ENCODE assay signal across 21 cellular contexts in the genomic region with DNA sequence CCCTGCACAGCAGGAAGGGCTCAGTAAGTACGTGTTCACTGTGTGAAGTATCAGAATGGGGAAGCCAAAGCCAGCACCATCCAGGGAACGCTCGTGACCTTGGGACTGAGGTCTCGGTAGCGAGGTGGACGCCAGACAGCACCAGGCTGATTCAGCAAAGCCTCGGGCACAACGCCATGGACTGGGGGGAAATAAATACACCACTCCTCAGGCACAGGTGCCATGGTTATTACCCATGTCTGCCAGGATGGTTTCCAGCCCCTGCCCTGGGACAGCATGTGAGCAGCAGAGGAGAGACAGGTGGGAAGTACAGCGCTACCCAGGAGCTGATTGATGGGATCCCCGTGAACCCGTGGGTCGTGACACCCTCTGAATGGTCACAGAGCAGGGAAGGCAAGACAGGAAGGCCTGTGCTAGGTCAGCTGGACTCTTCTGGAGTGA. TPM values are rescaled to one million over a fixed set of nuclear protein-coding genes. Genes with fewer than 3 reads are reported as not detected.
DNase-seq lines count a peak whose midpoint lies in the region; ATAC-seq and TF ChIP-seq lines count a peak whose summit lies in the region.
"Had no signal": no experiment of that assay in that cellular context is flagged by ENCODE, and none has a peak within 500 bp of the region (broad histone marks: within the 10 kb centered on the region; RNA-seq: fewer than 3 reads in every experiment).

No MANE protein-coding gene starts in this region.

- TF ChIP-seq CTCF in coronary artery (IDR thresholded peaks at IDR 0.05) (no peak), left ventricle myocardium inferior (IDR thresholded peaks at IDR 0.05; ENCODE audit: borderline replicate concordance) (no peak)

- no peak overlapping the region for H3K27ac Mint-ChIP-seq in stimulated activated memory B cell treated with anti-CD40 and anti-IgM and Interleukin-4, amounts not matched to agents 10 μg/mL and 1 μg/mL and 100 μg/mL, for 72 hours
- no peak overlapping the region for H3K27ac Mint-ChIP-seq in activated naive CD4-positive, alpha-beta T cell treated with anti-CD3 and anti-CD28 coated beads for 36 hours
- H3K27ac Mint-ChIP-seq: activated naive CD8-positive, alpha-beta T cell treated with anti-CD3 and anti-CD28 coated beads for 36 hours; activated T-cell treated with anti-CD3 and anti-CD28 coated beads, Interleukin-2, amount 50 U/mL, for 72 hours; CD4-positive, alpha-beta T cell; dendritic cell treated with granulocyte-macrophage colony-stimulating factor and Interleukin-4, amounts not matched to agents 40 ng/mL and 50 ng/mL, for 4 days had no signal

- H3K4me3 ChIP-seq in coronary artery (no peak overlapping the region), left ventricle myocardium inferior (no peak overlapping the region)
- H3K4me3 ChIP-seq: mucosa of descending colon had no signal

- no peaks in the 10 kb centered on the region for H3K27me3 ChIP-seq in left ventricle myocardium inferior (ENCODE audit: low read depth)

- DNase-seq in coronary artery (ENCODE audit: low spot score) (no peak), left ventricle myocardium inferior (peak; percentile 75), myocyte (ENCODE audit: low read depth) (peak; percentile 80), ACHN (no peak), medulla oblongata (ENCODE audit: extremely low spot score) (no peak), Kasumi-1 (lab: John Stamatoyannopoulos, UW) (no peak)
- no peak for DNase-seq in activated naive CD4-positive, alpha-beta T cell treated with anti-CD3 and anti-CD28 coated beads for 36 hours
- DNase-seq: activated naive CD8-positive, alpha-beta T cell treated with anti-CD3 and anti-CD28 coated beads for 36 hours; activated T-cell treated with anti-CD3 and anti-CD28 coated beads, Interleukin-2, amount 50 U/mL, for 72 hours; CD4-positive, alpha-beta T cell; kidney glomerular epithelial cell; mucosa of descending colon; NCI-H146; NCI-H2171; NCI-H526 treated with DMSO at 0.1 percent for 48 hours; nucleus accumbens; stimulated activated CD4-positive, alpha-beta T cell treated with anti-CD3 and anti-CD28 coated beads, Interleukin-2, amount 100 ng/mL, for 24 hours; stimulated activated naive CD4-positive, alpha-beta T cell treated with Interleukin-2 at 50 U/mL for 16 hours; trophoblast cell had no signal

- peak; percentile 7 for ATAC-seq in stimulated activated memory B cell treated with anti-CD40 and anti-IgM and Interleukin-4, amounts not matched to agents 10 μg/mL and 1 μg/mL and 100 μg/mL, for 72 hours
- ATAC-seq: activated T-cell treated with anti-CD3 and anti-CD28 coated beads, Interleukin-2, amount 50 U/mL, for 72 hours had no signal

- H3K27me3 Mint-ChIP-seq in stimulated activated memory B cell treated with anti-CD40 and anti-IgM and Interleukin-4, amounts not matched to agents 10 μg/mL and 1 μg/mL and 100 μg/mL, for 72 hours: peaks cover 2% of the 10 kb centered on the region
- H3K27me3 Mint-ChIP-seq in activated naive CD4-positive, alpha-beta T cell treated with anti-CD3 and anti-CD28 coated beads for 36 hours (ENCODE audit: low read depth): peaks cover 1% of the 10 kb centered on the region

- in situ Hi-C loops in ACHN (cut with HindIII; ENCODE audit: low pct_ligation_motif_present, low pct_unique_long_range_greater_than_20kb, low sequenced_read_pairs): no loop called here

- H3K27ac ChIP-seq in coronary artery (peak overlapping the region; percentile 14 to 30), left ventricle myocardium inferior (replicated peaks) (peak overlapping the region; percentile 86)

- no peaks in the 10 kb centered on the region for H3K36me3 ChIP-seq in left ventricle myocardium inferior

- H3K9me3 ChIP-seq in left ventricle myocardium inferior (replicated peaks): no peaks in the 10 kb centered on the region
- H3K9me3 ChIP-seq: mucosa of descending colon had no signal

- H3K4me1 ChIP-seq in left ventricle myocardium inferior: peaks cover 78% of the 10 kb centered on the region

- no peaks in the 10 kb centered on the region for H3K4me1 Mint-ChIP-seq in stimulated activated memory B cell treated with anti-CD40 and anti-IgM and Interleukin-4, amounts not matched to agents 10 μg/mL and 1 μg/mL and 100 μg/mL, for 72 hours
- no peaks in the 10 kb centered on the region for H3K4me1 Mint-ChIP-seq in activated naive CD4-positive, alpha-beta T cell treated with anti-CD3 and anti-CD28 coated beads for 36 hours (ENCODE audit: low read depth)
- H3K4me1 Mint-ChIP-seq: activated naive CD8-positive, alpha-beta T cell treated with anti-CD3 and anti-CD28 coated beads for 36 hours had no signal

- H3K9me3 Mint-ChIP-seq in stimulated activated memory B cell treated with anti-CD40 and anti-IgM and Interleukin-4, amounts not matched to agents 10 μg/mL and 1 μg/mL and 100 μg/mL, for 72 hours: no peaks in the 10 kb centered on the region
- H3K9me3 Mint-ChIP-seq in activated naive CD4-positive, alpha-beta T cell treated with anti-CD3 and anti-CD28 coated beads for 36 hours: no peaks in the 10 kb centered on the region
- H3K9me3 Mint-ChIP-seq: activated naive CD8-positive, alpha-beta T cell treated with anti-CD3 and anti-CD28 coated beads for 36 hours; activated T-cell treated with anti-CD3 and anti-CD28 coated beads, Interleukin-2, amount 50 U/mL, for 72 hours; CD4-positive, alpha-beta T cell; dendritic cell treated with granulocyte-macrophage colony-stimulating factor and Interleukin-4, amounts not matched to agents 40 ng/mL and 50 ng/mL, for 4 days had no signal

- CTCF ChIA-PET in activated naive CD4-positive, alpha-beta T cell treated with anti-CD3 and anti-CD28 coated beads for 36 hours (lab: Charles Lee): interaction anchor here (1.0 to 1.4 kb wide), 2 partner anchors 12 to 63 kb away, joined by 3 to 4 read pairs; no protein-coding TSS in a partner anchor

- intact Hi-C loops in left ventricle myocardium inferior (cut with micrococcal nuclease): no loop called here
- intact Hi-C loops in activated naive CD4-positive, alpha-beta T cell treated with anti-CD3 and anti-CD28 coated beads for 36 hours (cut with micrococcal nuclease): no loop called here

- H3K36me3 Mint-ChIP-seq in stimulated activated memory B cell treated with anti-CD40 and anti-IgM and Interleukin-4, amounts not matched to agents 10 μg/mL and 1 μg/mL and 100 μg/mL, for 72 hours: no peaks in the 10 kb centered on the region
- H3K36me3 Mint-ChIP-seq in activated naive CD4-positive, alpha-beta T cell treated with anti-CD3 and anti-CD28 coated beads for 36 hours (ENCODE audit: low read depth): no peaks in the 10 kb centered on the region
- H3K36me3 Mint-ChIP-seq: activated naive CD8-positive, alpha-beta T cell treated with anti-CD3 and anti-CD28 coated beads for 36 hours had no signal

- no peak overlapping the region for H3K4me3 Mint-ChIP-seq in stimulated activated memory B cell treated with anti-CD40 and anti-IgM and Interleukin-4, amounts not matched to agents 10 μg/mL and 1 μg/mL and 100 μg/mL, for 72 hours
- H3K4me3 Mint-ChIP-seq in activated naive CD4-positive, alpha-beta T cell treated with anti-CD3 and anti-CD28 coated beads for 36 hours: no peak overlapping the region
- H3K4me3 Mint-ChIP-seq: activated naive CD8-positive, alpha-beta T cell treated with anti-CD3 and anti-CD28 coated beads for 36 hours; activated T-cell treated with anti-CD3 and anti-CD28 coated beads, Interleukin-2, amount 50 U/mL, for 72 hours; CD4-positive, alpha-beta T cell; dendritic cell treated with granulocyte-macrophage colony-stimulating factor and Interleukin-4, amounts not matched to agents 40 ng/mL and 50 ng/mL, for 4 days had no signal

RNA-seq across cellular contexts. Expression of a gene that starts 53.0 kb away (rescaled TPM):
- total RNA-seq in left ventricle myocardium inferior (30.2 TPM), myocyte (67.8 and 90.1 TPM in 2 replicates)
- 23.3 TPM for polyA plus RNA-seq in myocyte (2012)
- under 1 TPM; 0.19 to 0.37 TPM for total RNA-seq in activated naive CD4-positive, alpha-beta T cell treated with anti-CD3 and anti-CD28 coated beads for 36 hours
- total RNA-seq: CD4-positive, alpha-beta T cell had no signal

Comparison
In these comparisons a context has a peak if more than half of its experiments do, and no peak if none do; other contexts are left out.
1. DNase-seq: peak in left ventricle myocardium inferior (single experiment) and myocyte (single experiment); none in coronary artery (single experiment), ACHN (single experiment), medulla oblongata (single experiment), activated naive CD4-positive, alpha-beta T cell treated with anti-CD3 and anti-CD28 coated beads for 36 hours (single experiment) and Kasumi-1 (0 of 2).
2. RNA of a gene that starts 53.0 kb away (total RNA-seq): 67.8 to 90.1 TPM in myocyte and 30.2 TPM in left ventricle myocardium inferior (single experiment); 0.19 to 0.37 TPM in activated naive CD4-positive, alpha-beta T cell treated with anti-CD3 and anti-CD28 coated beads for 36 hours; every median in the first group is over 10 times any median in the second.